18 cellular contexts compared by ENCODE assay signal in the genomic region with DNA sequence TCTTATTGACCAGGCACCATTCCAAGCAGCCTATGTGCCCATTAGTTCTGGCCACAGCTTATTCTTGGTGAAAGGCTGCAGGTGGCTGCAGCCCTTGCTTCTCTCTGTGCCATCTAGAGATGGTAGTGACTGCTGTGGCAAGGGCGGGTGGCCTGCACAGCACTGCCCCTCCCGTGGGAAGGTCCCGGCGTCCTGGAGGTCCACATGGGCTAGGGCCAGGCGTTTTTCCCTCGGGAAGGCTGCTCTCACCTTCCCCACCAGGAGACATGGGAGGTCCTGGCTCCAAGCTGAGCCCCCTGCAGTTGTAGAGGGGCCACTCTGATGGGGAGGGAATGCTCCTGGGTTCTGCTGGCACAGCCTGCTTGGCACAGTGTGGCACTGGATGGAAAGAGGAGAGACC. TPM values are rescaled to one million over a fixed set of nuclear protein-coding genes. Genes with fewer than 3 reads are reported as not detected.
DNase-seq lines count a peak whose midpoint lies in the region; ATAC-seq and TF ChIP-seq lines count a peak whose summit lies in the region.
"Had no signal": no experiment of that assay in that cellular context is flagged by ENCODE, and none has a peak within 500 bp of the region (broad histone marks: within the 10 kb centered on the region; RNA-seq: fewer than 3 reads in every experiment).

No MANE protein-coding gene starts in this region.

- H3K27me3 Mint-ChIP-seq in naive thymus-derived CD8-positive, alpha-beta T cell: peaks cover 0 to 2% (median 0%) of the 10 kb centered on the region in 5 donors

- H3K36me3 ChIP-seq in spleen: no peaks in the 10 kb centered on the region

- peaks cover 0 to 4% (median 0%) of the 10 kb centered on the region in 3 donors for H3K36me3 Mint-ChIP-seq in naive thymus-derived CD8-positive, alpha-beta T cell

- peak overlapping the region in 6 of 10 donors; percentile 6 to 99 (median 48) for H3K27ac Mint-ChIP-seq in naive thymus-derived CD8-positive, alpha-beta T cell
- H3K27ac Mint-ChIP-seq: H9 had no signal

- H3K4me1 ChIP-seq in spleen: peaks cover 28 to 78% (median 57%) of the 10 kb centered on the region in 6 donors

- ATAC-seq in Right ventricle myocardium superior (ENCODE audit: poor library complexity): no peak
- no peak for ATAC-seq in left cardiac atrium
- no peak for ATAC-seq in naive thymus-derived CD8-positive, alpha-beta T cell
- no peak for ATAC-seq in GM21526 (IDR thresholded peaks at IDR 0.05; ENCODE audit: low FRiP score, unreplicated experiment)
- no peak for ATAC-seq in GM18907 (IDR thresholded peaks at IDR 0.05; ENCODE audit: unreplicated experiment)
- ATAC-seq: Panc1 had no signal

- TF ChIP-seq POLR2A in spleen (IDR thresholded peaks at IDR 0.05): no peak

- no peaks in the 10 kb centered on the region for H3K27me3 ChIP-seq in spleen (replicated peaks in 1 of 7)

- peaks cover 0 to 15% (median 13%) of the 10 kb centered on the region in 8 donors for H3K9me3 ChIP-seq in spleen

- H3K4me3 Mint-ChIP-seq in naive thymus-derived CD8-positive, alpha-beta T cell: no peak overlapping the region
- H3K4me3 Mint-ChIP-seq: H9 had no signal

- DNase-seq in Right ventricle myocardium superior: peak; percentile 34
- DNase-seq in left cardiac atrium: no peak
- DNase-seq in coronary artery (ENCODE audit: low spot score): no peak
- DNase-seq in naive thymus-derived CD8-positive, alpha-beta T cell: no peak
- DNase-seq in spleen: no peak
- no peak for DNase-seq in stimulated activated CD4-positive, alpha-beta T cell treated with anti-CD3 and anti-CD28 coated beads, Interleukin-2, amount 100 ng/mL, for 48 hours
- DNase-seq: 8988T, C1 segment of cervical spinal cord, COR-L47, DMS153, EL, H9, Kasumi-1, NCI-H187 treated with DMSO at 0.1 percent for 48 hours, NCI-H446 had no signal

- H3K9me3 Mint-ChIP-seq in naive thymus-derived CD8-positive, alpha-beta T cell: peaks cover 0 to 6% (median 3%) of the 10 kb centered on the region in 9 donors

- peaks cover 21 to 49% (median 34%) of the 10 kb centered on the region in 4 donors for H3K4me1 Mint-ChIP-seq in naive thymus-derived CD8-positive, alpha-beta T cell
- H3K4me1 Mint-ChIP-seq: H9 had no signal

- POLR2A ChIA-PET in naive thymus-derived CD8-positive, alpha-beta T cell (lab: Charles Lee): interaction anchor here (4.6 to 6.0 kb wide), 2 partner anchors 10 to 14 kb away, joined by 134 to 151 read pairs; a partner anchor contains a TSS

- H3K27ac ChIP-seq in coronary artery (peak overlapping the region; percentile 91 to 94), spleen (peak overlapping the region in 7 of 8 donors; percentile 26 to 95 (median 84))

- TF ChIP-seq CTCF in coronary artery (IDR thresholded peaks at IDR 0.05) (no peak), spleen (IDR thresholded peaks at IDR 0.05 in 8 of 11, conservative IDR thresholded peaks at IDR 0.05 in 3 of 11) (no peak)

- intact Hi-C loops in Right ventricle myocardium superior (cut with DNase I) (no loop called here), left cardiac atrium (cut with DNase I) (no loop called here), spleen (cut with DNase I; ENCODE audit: low total_unique reads) (no loop called here)

- no peak overlapping the region for H3K4me3 ChIP-seq in coronary artery
- no peak overlapping the region for H3K4me3 ChIP-seq in spleen

- WGBS in spleen, 5 donors: 50 to 93% (median 92%) methylated on average over 1 to 6 of the region's 6 CpGs

RNA-seq across cellular contexts. Expression of a gene that starts 10.2 kb away (rescaled TPM):
- total RNA-seq in Right ventricle myocardium superior (14.0 TPM), left cardiac atrium (10 to 100 TPM; 15.8 to 17.4 TPM), spleen (10 to 100 TPM; 40.1 to 66.9 (median 54.8) TPM)
- total RNA-seq in naive thymus-derived CD8-positive, alpha-beta T cell: 10 to 100 TPM; 51.2 to 57.2 TPM
- 10 to 100 TPM; 23.0 to 24.6 (median 23.3) TPM for polyA plus RNA-seq in naive thymus-derived CD8-positive, alpha-beta T cell
- 10 to 100 TPM; 17.2 to 34.0 (median 25.9) TPM for polyA plus RNA-seq in spleen

RNA-seq across cellular contexts. Expression of a gene that starts 14.2 kb away (rescaled TPM):
- total RNA-seq in Right ventricle myocardium superior: 69.0 TPM
- 10 to 100 TPM; 47.5 to 70.0 TPM for total RNA-seq in left cardiac atrium
- 100 to 1,000 TPM; 175 to 185 TPM for total RNA-seq in naive thymus-derived CD8-positive, alpha-beta T cell
- polyA plus RNA-seq in naive thymus-derived CD8-positive, alpha-beta T cell: 10 to 100 TPM; 39.4 to 61.2 (median 41.6) TPM
- 10 to 100 TPM; 31.3 to 47.1 (median 40.6) TPM for total RNA-seq in spleen
- 10 to 100 TPM; 13.7 to 17.1 (median 14.5) TPM for polyA plus RNA-seq in spleen
